In the genomic region with DNA sequence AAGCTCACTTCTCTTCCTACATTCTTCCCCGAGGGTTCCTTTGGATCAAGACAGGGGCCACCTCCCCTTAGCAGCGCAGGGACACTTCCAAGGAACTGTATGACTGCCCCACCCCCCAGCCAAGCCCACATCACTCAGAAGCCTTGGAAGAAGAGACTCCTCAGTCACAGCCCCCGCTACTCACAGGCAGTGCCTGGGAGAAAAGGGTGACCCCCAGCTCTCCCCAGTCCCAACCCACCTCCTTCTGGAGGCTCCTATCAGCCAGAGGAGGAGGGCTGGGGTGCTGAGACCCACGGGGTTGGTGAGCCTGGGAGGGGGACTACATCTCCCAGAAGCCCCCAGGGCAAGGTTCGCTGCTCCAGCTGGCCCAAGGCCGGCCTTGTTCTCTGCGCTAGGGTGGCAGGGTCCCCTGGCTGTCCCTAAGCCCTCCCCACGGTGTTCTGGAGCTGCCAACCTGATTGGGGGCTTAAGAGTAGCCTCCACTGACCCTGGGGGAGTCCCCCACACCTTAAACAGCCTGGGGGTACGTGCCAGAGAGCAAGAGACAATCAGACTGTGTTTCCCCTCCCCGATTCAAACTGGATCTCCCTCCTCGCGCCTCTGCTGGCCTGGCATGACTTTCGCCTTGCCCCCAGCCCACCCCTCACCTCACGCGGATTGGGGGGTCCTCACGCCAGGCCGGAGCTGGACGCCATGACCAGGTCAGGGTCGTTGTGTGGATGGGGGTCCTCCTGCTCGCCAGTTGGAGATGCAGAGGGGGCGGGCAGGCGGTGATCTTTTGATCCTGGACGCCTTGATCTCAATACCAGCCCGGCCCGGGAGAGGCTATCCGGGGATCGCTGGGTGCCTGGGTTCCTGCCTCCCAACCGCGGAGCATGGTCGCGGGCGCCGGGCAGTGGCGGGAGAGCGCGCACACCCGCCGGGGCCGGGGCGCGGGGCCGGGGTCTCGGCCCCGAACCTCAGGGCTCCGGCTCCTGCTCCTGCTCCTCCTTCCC, we compare ENCODE assay signal across 7 cellular contexts. TPM values are rescaled to one million over a fixed set of nuclear protein-coding genes. Genes with fewer than 3 reads are reported as not detected.
DNase-seq lines count a peak whose midpoint lies in the region; ATAC-seq and TF ChIP-seq lines count a peak whose summit lies in the region.

No MANE protein-coding gene starts in this region.

- TF ChIP-seq CTCF in foreskin keratinocyte (conservative IDR thresholded peaks at IDR 0.05) = no peak

- H3K27ac ChIP-seq in KOPT-K1 (ENCODE audit: low read depth, low read length, poor library complexity, severe bottlenecking) (peak overlapping the region; percentile 61), foreskin keratinocyte (peak overlapping the region; percentile 41)

- H3K36me3 ChIP-seq in KOPT-K1 (ENCODE audit: insufficient read depth, low read length) = no peaks in the 10 kb centered on the region

- H3K4me1 ChIP-seq in foreskin keratinocyte = peaks cover 23% of the 10 kb centered on the region

- no peaks in the 10 kb centered on the region for H3K27me3 ChIP-seq in foreskin keratinocyte

- in situ Hi-C loops in G401 (cut with HindIII; ENCODE audit: low sequenced_read_pairs) = no loop called here

- H3K9me3 ChIP-seq in KOPT-K1 (ENCODE audit: insufficient read depth, low read length, poor library complexity, severe bottlenecking) = no peaks in the 10 kb centered on the region

- DNase-seq in G401 (ENCODE audit: low spot score) (peak; percentile 70), foreskin keratinocyte (no peak), nucleus accumbens (lab: John Stamatoyannopoulos, UW) (peak in 34 of 56 donors; percentile 18 to 79 (median 58)), amniotic stem cell (lab: John Stamatoyannopoulos, UW) (no peak)
- peak; percentile 76 to 77 for DNase-seq in activated T-cell treated with anti-CD3 and anti-CD28 coated beads, Interleukin-2, amount 50 U/mL, for 48 hours
- no peak for DNase-seq in activated CD4-positive, CD25-positive, alpha-beta regulatory T cell treated with anti-CD3 and anti-CD28 coated beads, Interleukin-2, amount 50 U/mL, for 72 hours

- ATAC-seq in foreskin keratinocyte = no peak

RNA-seq across cellular contexts. Expression of gene BCL9L, which starts 0.8 kb away (rescaled TPM):
- total RNA-seq in G401 (2014; rRNA removed; shearing (Covaris generic)) = 10.2 and 13.4 TPM in 2 replicates
- 54.6 and 61.4 TPM in 2 replicates for total RNA-seq in foreskin keratinocyte
- polyA plus RNA-seq in foreskin keratinocyte = 22.1 and 22.9 TPM in 2 replicates

RNA-seq across cellular contexts. Expression of gene UPK2, which starts 31.2 kb away (rescaled TPM):
- not detected in 2 replicates for total RNA-seq in G401 (2014; rRNA removed; shearing (Covaris generic))
- 0.11 and 0.20 TPM in 2 replicates for total RNA-seq in foreskin keratinocyte
- polyA plus RNA-seq in foreskin keratinocyte = 0.25 and 0.32 TPM in 2 replicates

RNA-seq across cellular contexts. Expression of gene CXCR5, which starts 41.2 kb away (rescaled TPM):
- not detected in 2 replicates for total RNA-seq in G401 (2014; rRNA removed; shearing (Covaris generic))
- total RNA-seq in foreskin keratinocyte = not detected in 2 replicates
- 0.01 TPM in 1 of 2 replicates, not detected in the other for polyA plus RNA-seq in foreskin keratinocyte

RNA-seq across cellular contexts. Expression of gene FOXR1, which starts 46.7 kb away (rescaled TPM):
- total RNA-seq in G401 (2014; rRNA removed; shearing (Covaris generic)) = not detected in 2 replicates
- not detected in 2 replicates for total RNA-seq in foreskin keratinocyte
- not detected in 2 replicates for polyA plus RNA-seq in foreskin keratinocyte

Comparison
In these comparisons a context has a peak if more than half of its experiments do, and no peak if none do; other contexts are left out.
1. DNase-seq: peak in G401 (single experiment), activated T-cell treated with anti-CD3 and anti-CD28 coated beads, Interleukin-2, amount 50 U/mL, for 48 hours (2 of 2) and nucleus accumbens (34 of 56); none in foreskin keratinocyte (0 of 2), amniotic stem cell (single experiment) and activated CD4-positive, CD25-positive, alpha-beta regulatory T cell treated with anti-CD3 and anti-CD28 coated beads, Interleukin-2, amount 50 U/mL, for 72 hours (single experiment).